In the genomic region with DNA sequence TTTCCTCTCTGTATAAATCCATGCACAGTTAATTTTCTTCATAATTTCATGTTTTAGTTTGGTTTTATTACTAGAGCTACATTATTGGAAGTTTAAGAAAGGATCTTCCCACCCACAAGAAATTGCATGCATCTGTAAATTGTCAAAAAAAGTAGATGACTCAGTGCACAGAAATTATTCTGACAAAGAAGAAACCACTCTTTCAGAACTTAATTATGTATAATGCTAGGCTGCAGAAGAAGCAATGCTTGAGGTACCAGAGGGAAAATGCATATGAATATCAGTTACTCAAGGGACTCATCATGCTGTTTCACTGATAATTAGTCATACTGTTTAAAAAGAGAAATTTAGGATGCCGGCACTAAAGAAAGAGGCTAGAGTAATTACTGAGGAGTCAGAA, we compare ENCODE assay signal across 19 cellular contexts.
DNase-seq lines count a peak whose midpoint lies in the region; TF ChIP-seq lines count a peak whose summit lies in the region.
"Had no signal": no experiment of that assay in that cellular context is flagged by ENCODE, and none has a peak within 500 bp of the region (broad histone marks: within the 10 kb centered on the region; RNA-seq: fewer than 3 reads in every experiment).

No MANE protein-coding gene starts in this region.

- no peak overlapping the region for H3K9ac ChIP-seq in mesendoderm (ENCODE audit: low read length)

- no peaks in the 10 kb centered on the region for H4K20me1 ChIP-seq in osteoblast (ENCODE audit: insufficient read depth, low read length)

- DNase-seq in COLO829 (ENCODE audit: low spot score) (peak; percentile 26), LHCN-M2 (ENCODE audit: low read depth) (peak; percentile 46), choroid plexus epithelial cell (ENCODE audit: low read depth) (peak; percentile 33), osteoblast (ENCODE audit: insufficient read length, low spot score, missing footprints) (peak; percentile 85), KG1 (lab: John Stamatoyannopoulos, UW) (no peak), mesendoderm (no peak)
- DNase-seq in activated naive CD4-positive, alpha-beta T cell (lab: John Stamatoyannopoulos, UW): no peak
- DNase-seq in effector CD4-positive, alpha-beta T cell: no peak
- DNase-seq: AML-193; CD8-positive, alpha-beta T cell; DMS53; foreskin melanocyte; hypothalamus; NCI-H524 treated with DMSO at 0.1 percent for 48 hours; psoas muscle; stimulated activated CD4-positive, alpha-beta T cell treated with anti-CD3 and anti-CD28 coated beads, Interleukin-2, amount 100 ng/mL, for 48 hours; stimulated activated naive CD4-positive, alpha-beta T cell had no signal

- no peak overlapping the region for H3K23ac ChIP-seq in mesendoderm (ENCODE audit: low read length)

- H3K4me3 ChIP-seq in choroid plexus epithelial cell (ENCODE audit: low read depth, low read length) (no peak overlapping the region), osteoblast (ENCODE audit: insufficient read depth, low read length) (no peak overlapping the region), mesendoderm (ENCODE audit: low read length) (no peak overlapping the region)
- H3K4me3 ChIP-seq: coronary artery, psoas muscle had no signal

- H4K5ac ChIP-seq in mesendoderm (ENCODE audit: low read length): no peak overlapping the region

- H3K4me2 ChIP-seq in osteoblast (ENCODE audit: insufficient read depth, low read length) (no peak overlapping the region), mesendoderm (ENCODE audit: low read length) (no peak overlapping the region)

- no peak overlapping the region for H2AK5ac ChIP-seq in mesendoderm (ENCODE audit: low read length)

- H3K18ac ChIP-seq in mesendoderm (ENCODE audit: low read length): no peak overlapping the region

- H3K79me2 ChIP-seq in osteoblast (ENCODE audit: insufficient read depth, low read length): no peaks in the 10 kb centered on the region
- no peaks in the 10 kb centered on the region for H3K79me2 ChIP-seq in mesendoderm (ENCODE audit: control insufficient read depth, insufficient read depth, low read length)

- H4K8ac ChIP-seq in mesendoderm (ENCODE audit: low read depth, low read length): no peak overlapping the region

- H3K4ac ChIP-seq in mesendoderm (ENCODE audit: low read depth, low read length): no peak overlapping the region

- H3K27me3 ChIP-seq in osteoblast (ENCODE audit: insufficient read depth, low read length) (no peaks in the 10 kb centered on the region), mesendoderm (ENCODE audit: insufficient read depth, low read length, poor library complexity) (no peaks in the 10 kb centered on the region)

- no peak overlapping the region for H2AFZ ChIP-seq in osteoblast (ENCODE audit: low read length)

- WGBS in mesendoderm (ENCODE audit: extremely low coverage, insufficient coverage, low lambda C conversion rate): no CpG with 5 or more reads among the region's 1 CpG

- H3K9me3 ChIP-seq in osteoblast (ENCODE audit: low read depth, low read length): no peaks in the 10 kb centered on the region
- H3K9me3 ChIP-seq: psoas muscle had no signal

- TF ChIP-seq CTCF in choroid plexus epithelial cell (conservative IDR thresholded peaks at IDR 0.05; ENCODE audit: low read depth, low read length) (no peak), osteoblast (IDR thresholded peaks at IDR 0.05; ENCODE audit: extremely low read depth, low read depth, low read length) (no peak)

- no peak overlapping the region for H3K56ac ChIP-seq in mesendoderm (ENCODE audit: low read length)

- H3K36me3 ChIP-seq in osteoblast (ENCODE audit: insufficient read depth, low read length) (no peaks in the 10 kb centered on the region), mesendoderm (ENCODE audit: control insufficient read depth, insufficient read depth, low read length) (no peaks in the 10 kb centered on the region)

- no peak overlapping the region for H2BK15ac ChIP-seq in mesendoderm (replicated peaks; ENCODE audit: low read depth)

- no peak overlapping the region for H3K27ac ChIP-seq in osteoblast (ENCODE audit: low read depth, low read length)
- no peak overlapping the region for H3K27ac ChIP-seq in mesendoderm (ENCODE audit: low read depth, low read length)
- H3K27ac ChIP-seq: coronary artery, HL-60, psoas muscle had no signal

- H2BK120ac ChIP-seq in mesendoderm (ENCODE audit: low read depth, low read length): no peak overlapping the region

- H2BK5ac ChIP-seq in mesendoderm (ENCODE audit: low read length): no peak overlapping the region

- H3K79me1 ChIP-seq in mesendoderm (ENCODE audit: low read length): no peaks in the 10 kb centered on the region

- H3K4me1 ChIP-seq in osteoblast (ENCODE audit: insufficient read depth, low read length) (peaks cover 12% of the 10 kb centered on the region), mesendoderm (ENCODE audit: control insufficient read depth, low read depth, low read length) (no peaks in the 10 kb centered on the region)
- H3K4me1 ChIP-seq: psoas muscle had no signal

Comparison
In these comparisons a context has a peak if more than half of its experiments do, and no peak if none do; other contexts are left out.
1. DNase-seq: peak in COLO829 (single experiment), LHCN-M2 (single experiment), choroid plexus epithelial cell (single experiment) and osteoblast (single experiment); none in KG1 (single experiment), activated naive CD4-positive, alpha-beta T cell (0 of 4), effector CD4-positive, alpha-beta T cell (single experiment) and mesendoderm (single experiment).